1 cellular context compared by ENCODE assay signal in genomic region chr16:3256146-3256875, GRCh38.
TF ChIP-seq lines count a peak whose summit lies in the region.

A gene with protein sequence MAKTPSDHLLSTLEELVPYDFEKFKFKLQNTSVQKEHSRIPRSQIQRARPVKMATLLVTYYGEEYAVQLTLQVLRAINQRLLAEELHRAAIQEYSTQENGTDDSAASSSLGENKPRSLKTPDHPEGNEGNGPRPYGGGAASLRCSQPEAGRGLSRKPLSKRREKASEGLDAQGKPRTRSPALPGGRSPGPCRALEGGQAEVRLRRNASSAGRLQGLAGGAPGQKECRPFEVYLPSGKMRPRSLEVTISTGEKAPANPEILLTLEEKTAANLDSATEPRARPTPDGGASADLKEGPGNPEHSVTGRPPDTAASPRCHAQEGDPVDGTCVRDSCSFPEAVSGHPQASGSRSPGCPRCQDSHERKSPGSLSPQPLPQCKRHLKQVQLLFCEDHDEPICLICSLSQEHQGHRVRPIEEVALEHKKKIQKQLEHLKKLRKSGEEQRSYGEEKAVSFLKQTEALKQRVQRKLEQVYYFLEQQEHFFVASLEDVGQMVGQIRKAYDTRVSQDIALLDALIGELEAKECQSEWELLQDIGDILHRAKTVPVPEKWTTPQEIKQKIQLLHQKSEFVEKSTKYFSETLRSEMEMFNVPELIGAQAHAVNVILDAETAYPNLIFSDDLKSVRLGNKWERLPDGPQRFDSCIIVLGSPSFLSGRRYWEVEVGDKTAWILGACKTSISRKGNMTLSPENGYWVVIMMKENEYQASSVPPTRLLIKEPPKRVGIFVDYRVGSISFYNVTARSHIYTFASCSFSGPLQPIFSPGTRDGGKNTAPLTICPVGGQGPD (minus strand): TSS chr16:3256633. CDS start chr16:3256587, 46 bp downstream.

TF ChIP-seq in SK-N-SH treated with all-trans-retinoic acid at 6 μM for 48 hours, 23 proteins besides CTCF, POLR2A, EP300 and RAD21 (continued from another document):
- TF ChIP-seq TSHZ2 (CRISPR knock-in tag; IDR thresholded peaks at IDR 0.05) (no peak), SNAI2 (CRISPR knock-in tag; IDR thresholded peaks at IDR 0.05) (no peak), TCF4 (CRISPR knock-in tag; IDR thresholded peaks at IDR 0.05; ENCODE audit: borderline replicate concordance) (no peak), TOX (CRISPR knock-in tag; IDR thresholded peaks at IDR 0.05; ENCODE audit: borderline replicate concordance) (no peak), RARB (CRISPR knock-in tag; IDR thresholded peaks at IDR 0.05) (no peak), ZNF70 (CRISPR knock-in tag; IDR thresholded peaks at IDR 0.05) (no peak), PPARA (CRISPR knock-in tag; IDR thresholded peaks at IDR 0.05; ENCODE audit: borderline replicate concordance) (no peak), OSR1 (CRISPR knock-in tag; IDR thresholded peaks at IDR 0.05) (no peak), ZNF8 (CRISPR knock-in tag; IDR thresholded peaks at IDR 0.05) (no peak), ISL1 (CRISPR knock-in tag; IDR thresholded peaks at IDR 0.05) (no peak), ESRRG (CRISPR knock-in tag; IDR thresholded peaks at IDR 0.05) (no peak), CREB5 (CRISPR knock-in tag; IDR thresholded peaks at IDR 0.05; ENCODE audit: low read depth) (no peak)
- TF ChIP-seq, protein P1, sequence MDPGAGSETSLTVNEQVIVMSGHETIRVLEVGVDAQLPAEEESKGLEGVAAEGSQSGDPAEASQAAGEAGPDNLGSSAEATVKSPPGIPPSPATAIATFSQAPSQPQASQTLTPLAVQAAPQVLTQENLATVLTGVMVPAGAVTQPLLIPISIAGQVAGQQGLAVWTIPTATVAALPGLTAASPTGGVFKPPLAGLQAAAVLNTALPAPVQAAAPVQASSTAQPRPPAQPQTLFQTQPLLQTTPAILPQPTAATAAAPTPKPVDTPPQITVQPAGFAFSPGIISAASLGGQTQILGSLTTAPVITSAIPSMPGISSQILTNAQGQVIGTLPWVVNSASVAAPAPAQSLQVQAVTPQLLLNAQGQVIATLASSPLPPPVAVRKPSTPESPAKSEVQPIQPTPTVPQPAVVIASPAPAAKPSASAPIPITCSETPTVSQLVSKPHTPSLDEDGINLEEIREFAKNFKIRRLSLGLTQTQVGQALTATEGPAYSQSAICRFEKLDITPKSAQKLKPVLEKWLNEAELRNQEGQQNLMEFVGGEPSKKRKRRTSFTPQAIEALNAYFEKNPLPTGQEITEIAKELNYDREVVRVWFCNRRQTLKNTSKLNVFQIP (CRISPR knock-in tag; IDR thresholded peaks at IDR 0.05; ENCODE audit: borderline replicate concordance, low read depth), result no peak
